In the genomic region with DNA sequence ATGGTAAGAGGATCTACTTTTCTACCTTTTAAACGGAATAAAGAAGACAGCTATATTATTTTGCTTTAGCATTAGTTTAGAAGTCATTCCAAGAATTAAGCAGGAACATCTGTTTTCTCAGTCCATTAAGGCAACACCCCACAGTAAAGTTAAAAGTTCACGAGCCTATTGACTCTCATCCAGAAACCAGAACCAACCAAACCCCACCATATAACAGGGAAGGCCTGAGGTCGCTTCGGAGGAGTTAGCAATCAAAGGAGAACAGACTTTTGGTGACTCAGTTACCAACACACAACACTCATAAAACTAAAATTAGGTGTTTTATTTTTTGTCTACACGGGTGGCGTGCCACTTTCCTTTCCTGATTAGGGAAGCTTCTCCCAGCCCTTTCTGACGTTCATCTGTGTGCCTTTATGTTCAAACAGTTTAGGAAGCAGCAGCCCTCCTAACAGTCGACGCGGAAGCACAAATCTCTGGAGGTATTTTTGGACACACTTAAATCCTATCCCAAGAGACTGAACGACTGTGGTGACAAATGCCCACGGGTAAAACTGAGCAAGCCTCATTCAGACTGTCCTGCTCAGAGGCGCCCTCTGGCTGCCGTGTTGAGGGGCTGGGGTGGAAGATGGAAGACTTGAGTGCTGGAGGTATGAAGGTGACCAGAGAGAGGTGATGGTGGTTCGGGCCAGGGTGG, we compare ENCODE assay signal across 8 cellular contexts. TPM values are rescaled to one million over a fixed set of nuclear protein-coding genes. Genes with fewer than 3 reads are reported as not detected.
DNase-seq lines count a peak whose midpoint lies in the region; ATAC-seq, FAIRE-seq and TF ChIP-seq lines count a peak whose summit lies in the region.

No MANE protein-coding gene starts in this region.

- no peaks in the 10 kb centered on the region for H3K9me3 ChIP-seq in CD4-positive, CD25-positive, alpha-beta regulatory T cell (ENCODE audit: control insufficient read depth in 2 of 2, low read length in 2 of 2)
- H3K9me3 ChIP-seq in prostate gland: no peaks in the 10 kb centered on the region

- no peak overlapping the region for H3K27ac Mint-ChIP-seq in CD4-positive, CD25-positive, alpha-beta regulatory T cell

- H3K36me3 Mint-ChIP-seq in CD4-positive, CD25-positive, alpha-beta regulatory T cell: no peaks in the 10 kb centered on the region

- FAIRE-seq in HTR-8/SVneo (lab: Jason Lieb, UNC): no peak

- no peak for TF ChIP-seq POLR2A in prostate gland (IDR thresholded peaks at IDR 0.05)

- ATAC-seq in CD4-positive, CD25-positive, alpha-beta regulatory T cell (ENCODE audit: low read depth in 2 of 2): peak; percentile 62 to 75
- no peak for ATAC-seq in GM21515 (IDR thresholded peaks at IDR 0.05; ENCODE audit: unreplicated experiment)

- no peak overlapping the region for H3K27ac ChIP-seq in CD4-positive, CD25-positive, alpha-beta regulatory T cell (ENCODE audit: insufficient read depth, low read length, poor library complexity, severe bottlenecking)
- H3K27ac ChIP-seq in prostate gland: peak overlapping the region in 1 of 2 donors; percentile 2

- no peak overlapping the region for H3K4me3 Mint-ChIP-seq in CD4-positive, CD25-positive, alpha-beta regulatory T cell

- no peaks in the 10 kb centered on the region for H3K9me3 Mint-ChIP-seq in CD4-positive, CD25-positive, alpha-beta regulatory T cell

- TF ChIP-seq CTCF in prostate gland (IDR thresholded peaks at IDR 0.05): peak; percentile 34 to 80 (median 79)

- H3K27me3 ChIP-seq in CD4-positive, CD25-positive, alpha-beta regulatory T cell (ENCODE audit: control insufficient read depth, insufficient read depth, low read length): peaks cover 3% of the 10 kb centered on the region
- no peaks in the 10 kb centered on the region for H3K27me3 ChIP-seq in prostate gland (replicated peaks; ENCODE audit: insufficient read depth)

- peaks cover 17% of the 10 kb centered on the region for H3K27me3 Mint-ChIP-seq in CD4-positive, CD25-positive, alpha-beta regulatory T cell

- intact Hi-C loops in head of caudate nucleus (cut with DNase I): no loop called here
- intact Hi-C loops in prostate gland (cut with DNase I): loop anchor here (10.0 kb wide), 1 partner anchor 280 kb away; no protein-coding TSS in a partner anchor

- H3K4me1 Mint-ChIP-seq in CD4-positive, CD25-positive, alpha-beta regulatory T cell: peaks cover 0 to 3% (median 0%) of the 10 kb centered on the region in 4 donors

- no peak overlapping the region for H3K4me3 ChIP-seq in CD4-positive, CD25-positive, alpha-beta regulatory T cell (ENCODE audit: low read depth, low read length)
- no peak overlapping the region for H3K4me3 ChIP-seq in prostate gland

- H3K4me1 ChIP-seq in CD4-positive, CD25-positive, alpha-beta regulatory T cell (ENCODE audit: control insufficient read depth, insufficient read depth, low read length, poor library complexity, severe bottlenecking): no peaks in the 10 kb centered on the region
- no peaks in the 10 kb centered on the region for H3K4me1 ChIP-seq in prostate gland (replicated peaks)

- 19% methylated on average over 15 of the region's 15 CpGs for WGBS in prostate gland

- H3K36me3 ChIP-seq in CD4-positive, CD25-positive, alpha-beta regulatory T cell (ENCODE audit: control insufficient read depth, insufficient read depth, low read length): no peaks in the 10 kb centered on the region
- no peaks in the 10 kb centered on the region for H3K36me3 ChIP-seq in prostate gland

- DNase-seq in CD4-positive, CD25-positive, alpha-beta regulatory T cell: peak; percentile 40 to 68 (median 51)
- DNase-seq in HTR-8/SVneo (ENCODE audit: insufficient read length, low spot score) (peak; percentile 46), SK-N-DZ (ENCODE audit: low spot score) (peak; percentile 12), head of caudate nucleus (peak in 37 of 42 donors; percentile 37 to 83 (median 63)), prostate gland (ENCODE audit: low spot score) (peak; percentile 58), NCI-H774 (lab: John Stamatoyannopoulos, UW) (no peak)
- DNase-seq in activated naive CD4-positive, alpha-beta T cell treated with Interleukin-2 at 50 U/mL for 16 hours: peak; percentile 80

RNA-seq across cellular contexts. Expression of gene PLA2G2C, which starts 8.6 kb away (rescaled TPM):
- total RNA-seq in CD4-positive, CD25-positive, alpha-beta regulatory T cell: not detected
- not detected for polyA plus RNA-seq in CD4-positive, CD25-positive, alpha-beta regulatory T cell
- polyA plus RNA-seq in SK-N-DZ (2014; cell fraction: cytosol; rRNA removed): not detected in 2 replicates
- not detected in 2 replicates for polyA plus RNA-seq in SK-N-DZ (2014; cell fraction: nucleus; rRNA removed)
- under 1 TPM in 1 of 2 donors, not detected in 1; 0.23 TPM for total RNA-seq in prostate gland

RNA-seq across cellular contexts. Expression of gene UBXN10, which starts 9.0 kb away (rescaled TPM):
- 0.30 TPM for total RNA-seq in CD4-positive, CD25-positive, alpha-beta regulatory T cell
- under 1 TPM in 3 of 4 donors, not detected in 1; 0.06 to 0.41 (median 0.37) TPM for polyA plus RNA-seq in CD4-positive, CD25-positive, alpha-beta regulatory T cell
- 0.03 TPM in 1 of 2 replicates, not detected in the other for polyA plus RNA-seq in SK-N-DZ (2014; cell fraction: cytosol; rRNA removed)
- not detected in 2 replicates for polyA plus RNA-seq in SK-N-DZ (2014; cell fraction: nucleus; rRNA removed)
- 10 to 100 TPM in 1 of 2 donors, 1 to 10 TPM in 1; 1.6 to 10.6 TPM for total RNA-seq in prostate gland

RNA-seq across cellular contexts. Expression of gene PLA2G2F, which starts 55.8 kb away (rescaled TPM):
- total RNA-seq in CD4-positive, CD25-positive, alpha-beta regulatory T cell: not detected
- not detected for polyA plus RNA-seq in CD4-positive, CD25-positive, alpha-beta regulatory T cell
- polyA plus RNA-seq in SK-N-DZ (2014; cell fraction: cytosol; rRNA removed): not detected in 2 replicates
- not detected in 2 replicates for polyA plus RNA-seq in SK-N-DZ (2014; cell fraction: nucleus; rRNA removed)
- total RNA-seq in prostate gland: under 1 TPM; 0.23 TPM
